11 cellular contexts compared by ENCODE assay signal in genomic region chr11:44427432-44427831, GRCh38.
DNase-seq lines count a peak whose midpoint lies in the region; ATAC-seq and TF ChIP-seq lines count a peak whose summit lies in the region.
"Had no signal": no experiment of that assay in that cellular context is flagged by ENCODE, and none has a peak within 500 bp of the region (broad histone marks: within the 10 kb centered on the region; RNA-seq: fewer than 3 reads in every experiment).

No MANE protein-coding gene starts in this region.

- peaks cover 63% of the 10 kb centered on the region for H3K27me3 Mint-ChIP-seq in chondrocyte (ENCODE audit: low read depth)
- H3K27me3 Mint-ChIP-seq in type B pancreatic cell, result peaks cover 44% of the 10 kb centered on the region
- peaks cover 24 to 49% (median 42%) of the 10 kb centered on the region in 5 donors for H3K27me3 Mint-ChIP-seq in naive thymus-derived CD8-positive, alpha-beta T cell

- H3K4me1 ChIP-seq in Loucy (ENCODE audit: insufficient read depth, low read length, poor library complexity, severe bottlenecking), result no peaks in the 10 kb centered on the region

- H3K9me2 ChIP-seq in Loucy (replicated peaks; ENCODE audit: low read depth, low read length), result no peaks in the 10 kb centered on the region

- H3K9me3 ChIP-seq in Loucy (ENCODE audit: insufficient read depth, low read depth, low read length), result no peaks in the 10 kb centered on the region

- no peaks in the 10 kb centered on the region for H3K36me3 ChIP-seq in Loucy (ENCODE audit: insufficient read depth, low read length)

- ATAC-seq in naive thymus-derived CD8-positive, alpha-beta T cell, result no peak

- no peaks in the 10 kb centered on the region for H3K79me2 ChIP-seq in Loucy (ENCODE audit: insufficient read depth, low read length)

- H3K9me3 Mint-ChIP-seq in chondrocyte (ENCODE audit: low read depth), result peaks cover under 1% of the 10 kb centered on the region
- H3K9me3 Mint-ChIP-seq in type B pancreatic cell, result no peaks in the 10 kb centered on the region
- H3K9me3 Mint-ChIP-seq in naive thymus-derived CD8-positive, alpha-beta T cell, result peaks cover 0 to 5% (median 0%) of the 10 kb centered on the region in 9 donors

- no peaks in the 10 kb centered on the region for H3K36me3 Mint-ChIP-seq in chondrocyte (ENCODE audit: low read depth)
- no peaks in the 10 kb centered on the region for H3K36me3 Mint-ChIP-seq in type B pancreatic cell
- peaks cover 0 to 4% (median 0%) of the 10 kb centered on the region in 3 donors for H3K36me3 Mint-ChIP-seq in naive thymus-derived CD8-positive, alpha-beta T cell

- H3K9ac ChIP-seq in Loucy (ENCODE audit: low read depth, low read length, poor library complexity, severe bottlenecking), result no peak overlapping the region

- H2AFZ ChIP-seq in Loucy (ENCODE audit: low read length), result no peak overlapping the region

- no peaks in the 10 kb centered on the region for H3K4me1 Mint-ChIP-seq in chondrocyte (ENCODE audit: low read depth)
- peaks cover 7% of the 10 kb centered on the region for H3K4me1 Mint-ChIP-seq in type B pancreatic cell (ENCODE audit: unreplicated experiment)
- peaks cover 0 to 3% (median 0%) of the 10 kb centered on the region in 4 donors for H3K4me1 Mint-ChIP-seq in naive thymus-derived CD8-positive, alpha-beta T cell

- TF ChIP-seq CTCF in Loucy (conservative IDR thresholded peaks at IDR 0.05; ENCODE audit: low read length), result peak; percentile 69
- peak; percentile 49 for TF ChIP-seq CTCF in chondrocyte (IDR thresholded peaks at IDR 0.05)
- peak; percentile 52 for TF ChIP-seq CTCF in type B pancreatic cell (conservative IDR thresholded peaks at IDR 0.05)

- H3K27ac Mint-ChIP-seq in chondrocyte (ENCODE audit: unreplicated experiment) (no peak overlapping the region), type B pancreatic cell (no peak overlapping the region)
- no peak overlapping the region for H3K27ac Mint-ChIP-seq in naive thymus-derived CD8-positive, alpha-beta T cell

- no peaks in the 10 kb centered on the region for H3K27me3 ChIP-seq in Loucy (ENCODE audit: insufficient read depth, low read length, poor library complexity, severe bottlenecking)

- peak; percentile 41 for DNase-seq in stimulated activated CD4-positive, alpha-beta T cell treated with anti-CD3 and anti-CD28 coated beads, Interleukin-15, amount 100 ng/mL, for 24 hours
- DNase-seq in stimulated activated CD4-positive, alpha-beta T cell treated with anti-CD3 and anti-CD28 coated beads, Interleukin-4, amount 100 ng/mL, for 1 hour, result no peak
- DNase-seq in chondrocyte (ENCODE audit: low spot score) (no peak), type B pancreatic cell (ENCODE audit: extremely low spot score, unreplicated experiment) (no peak), NCI-H2081 (lab: John Stamatoyannopoulos, UW) (no peak), superior temporal gyrus (ENCODE audit: extremely low spot score) (no peak)
- no peak for DNase-seq in naive thymus-derived CD8-positive, alpha-beta T cell
- DNase-seq: activated T-cell treated with anti-CD3 and anti-CD28 coated beads for 4 hours; effector CD8-positive, alpha-beta T cell; GDM1 had no signal

- no peak overlapping the region for H3K4me3 ChIP-seq in Loucy (ENCODE audit: low read length, poor library complexity, severe bottlenecking)

- H3K4me2 ChIP-seq in Loucy (ENCODE audit: low read depth, low read length, poor library complexity, severe bottlenecking), result no peak overlapping the region

- H3F3A ChIP-seq in Loucy (ENCODE audit: low read depth), result no peaks in the 10 kb centered on the region

- H3K4me3 Mint-ChIP-seq in chondrocyte (ENCODE audit: unreplicated experiment) (no peak overlapping the region), type B pancreatic cell (no peak overlapping the region)
- no peak overlapping the region for H3K4me3 Mint-ChIP-seq in naive thymus-derived CD8-positive, alpha-beta T cell

- POLR2A ChIA-PET in naive thymus-derived CD8-positive, alpha-beta T cell (lab: Charles Lee), result no interaction called here

- no peaks in the 10 kb centered on the region for H4K20me1 ChIP-seq in Loucy (ENCODE audit: insufficient read depth, low read length, poor library complexity, severe bottlenecking)
